ENCODE assay signal across 8 cellular contexts in genomic region chr12:51025748-51026654, GRCh38. TPM values are rescaled to one million over a fixed set of nuclear protein-coding genes. Genes with fewer than 3 reads are reported as not detected.
DNase-seq lines count a peak whose midpoint lies in the region; ATAC-seq and TF ChIP-seq lines count a peak whose summit lies in the region.

TSS of gene SLC11A2 (minus strand) at chr12:51026384. CDS start at chr12:51010728, 15,656 bp downstream.

- DNase-seq in DMS153 (lab: John Stamatoyannopoulos, UW): peak; percentile 87
- peak; percentile 93 for DNase-seq in Jurkat, Clone E6-1 (ENCODE audit: low read depth, low spot score)
- DNase-seq in PC-3: peak; percentile 94
- peak; percentile 95 for DNase-seq in activated T-cell treated with anti-CD3 and anti-CD28 coated beads for 48 hours (ENCODE audit: low read depth)
- DNase-seq in epithelial cell of proximal tubule (ENCODE audit: low read depth): no peak
- peak; percentile 95 for DNase-seq in mucosa of gallbladder (ENCODE audit: low spot score)
- peak; percentile 85 for DNase-seq in stimulated activated CD8-positive, alpha-beta memory T cell treated with anti-CD3 and anti-CD28 coated beads, Interleukin-4, amount 100 ng/mL, for 24 hours (ENCODE audit: low read depth)

- peaks cover 34% of the 10 kb centered on the region for H3K4me1 ChIP-seq in PC-3 (ENCODE audit: insufficient read depth, low read length)

- ATAC-seq in GM21619 (IDR thresholded peaks at IDR 0.05; ENCODE audit: unreplicated experiment) (peak; percentile 90), PC-3 (peak; percentile 80)

- intact Hi-C loops in PC-3 (cut with micrococcal nuclease): loop anchor here (2.0 kb wide), 1 partner anchor 261 kb away; the partner anchor contains the start of gene ATF1

- H3K9me2 ChIP-seq in PC-3 (replicated peaks; ENCODE audit: low read length): no peaks in the 10 kb centered on the region

- no peaks in the 10 kb centered on the region for H3K9me3 ChIP-seq in PC-3 (ENCODE audit: low read length)

- H3K27me3 ChIP-seq in PC-3 (ENCODE audit: low read length): no peaks in the 10 kb centered on the region

- H3F3A ChIP-seq in PC-3 (ENCODE audit: low read length, unreplicated experiment): no peaks in the 10 kb centered on the region

- POLR2A ChIA-PET in PC-3 (lab: Charles Lee; ENCODE audit: unreplicated experiment): interaction anchor here (0.6 to 0.7 kb wide), 3 partner anchors 20 to 1240 kb away, joined by 3 to 4 read pairs (median 3); partner anchors contain the start of gene ATF1

- peak within 1 kb of the TSS; percentile 95 for H3K4me2 ChIP-seq in PC-3 (ENCODE audit: low read length)

- H3K9ac ChIP-seq in PC-3 (ENCODE audit: low read length): peak within 1 kb of the TSS; percentile 82

- TF ChIP-seq CTCF in PC-3 (conservative IDR thresholded peaks at IDR 0.05; ENCODE audit: low read depth, low read length) (no peak), epithelial cell of proximal tubule (conservative IDR thresholded peaks at IDR 0.05; ENCODE audit: low read depth, low read length) (no peak)

- BruUV-seq in PC-3 (replicated peaks; lab: Mats Ljungman, UMichigan): no TSS peak

- CTCF ChIA-PET in PC-3 (lab: Charles Lee): interaction anchor here (0.8 kb wide), 1 partner anchor 261 kb away, joined by 4 read pairs; no protein-coding TSS in a partner anchor

- H3K36me3 ChIP-seq in PC-3 (ENCODE audit: low read depth, low read length): no peaks in the 10 kb centered on the region

- peak within 1 kb of the TSS; percentile 82 for H3K4me3 ChIP-seq in Jurkat, Clone E6-1 (ENCODE audit: low read length)
- H3K4me3 ChIP-seq in PC-3 (ENCODE audit: low read length) (peak within 1 kb of the TSS; percentile 83), epithelial cell of proximal tubule (ENCODE audit: low read depth, low read length) (peak within 1 kb of the TSS; percentile 81)

- H3K79me2 ChIP-seq in PC-3 (ENCODE audit: low read length): peaks cover 48% of the 10 kb centered on the region

- peak within 1 kb of the TSS; percentile 82 for H3K27ac ChIP-seq in PC-3 (ENCODE audit: low read length)

- no peaks in the 10 kb centered on the region for H4K20me1 ChIP-seq in PC-3 (ENCODE audit: low read length)

- peak within 1 kb of the TSS; percentile 80 for H2AFZ ChIP-seq in PC-3 (ENCODE audit: low read length)

RNA-seq across cellular contexts. Expression of gene SLC11A2, which starts in this region (rescaled TPM):
- polyA plus RNA-seq in Jurkat, Clone E6-1 (2012; ENCODE audit: insufficient read depth, insufficient read length): 24.6 TPM
- total RNA-seq in PC-3 (2014; rRNA removed) (28.4 and 38.8 TPM in 2 replicates), epithelial cell of proximal tubule (34.6 and 43.7 TPM in 2 replicates), mucosa of gallbladder (56.1 TPM)
